10 cellular contexts compared by ENCODE assay signal in the genomic region with DNA sequence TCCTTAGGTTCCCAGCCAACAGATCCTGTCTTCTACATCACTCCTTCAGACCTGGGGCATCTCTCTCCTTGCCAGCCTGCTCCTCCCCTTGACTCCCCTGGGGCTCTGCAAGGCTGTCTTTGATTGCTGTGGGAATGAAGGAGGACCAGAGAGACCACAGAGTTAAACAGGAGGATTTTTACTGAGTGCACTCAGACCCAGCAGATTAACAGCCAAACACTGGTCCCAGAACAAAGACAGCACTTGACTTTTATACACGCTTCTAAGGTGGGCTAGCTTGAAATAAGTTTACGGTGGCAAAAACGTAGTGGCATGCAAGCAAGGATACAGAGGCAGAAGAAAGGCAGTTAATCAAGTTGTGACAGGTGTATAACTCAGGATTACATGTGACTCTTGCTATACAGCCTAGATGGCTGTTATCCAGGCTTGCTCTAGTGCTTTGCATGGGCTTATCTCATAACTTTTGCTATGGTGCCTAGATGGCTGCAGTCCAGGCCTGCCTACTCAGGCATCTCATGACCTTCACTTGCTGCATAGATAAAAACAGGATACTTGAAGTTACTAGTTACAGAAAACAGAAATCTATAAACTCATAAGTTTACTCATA. TPM values are rescaled to one million over a fixed set of nuclear protein-coding genes. Genes with fewer than 3 reads are reported as not detected.
"Had no signal": no experiment of that assay in that cellular context is flagged by ENCODE, and none has a peak within 500 bp of the region (broad histone marks: within the 10 kb centered on the region; RNA-seq: fewer than 3 reads in every experiment).

No MANE protein-coding gene starts in this region.

- H3K27ac ChIP-seq: KMS-11 had no signal

- ATAC-seq: GM23338, HepG2 had no signal

- FAIRE-seq: H1, H54, HepG2 had no signal

- H3K9ac ChIP-seq: KMS-11 had no signal

- H3K4me3 ChIP-seq: GM23338 had no signal

- DNase-seq: H9, HCEC 1CT, IMR-90, KBM-7 had no signal

- H2AFZ ChIP-seq: GM23338 had no signal

- H3K4me2 ChIP-seq: GM23338, KMS-11 had no signal

RNA-seq across cellular contexts. Expression of gene GLYATL1, which starts 22.0 kb away (rescaled TPM):
- total RNA-seq: HepG2, HT-29 had no signal
